Comparison of ENCODE assay signal across 10 cellular contexts in genomic region chr19:10552596-10553053, GRCh38. TPM values are rescaled to one million over a fixed set of nuclear protein-coding genes. Genes with fewer than 3 reads are reported as not detected.
A peak's percentile ranks its signal among the peaks of the same experiment; 100 is the strongest.
DNase-seq lines count a peak whose midpoint lies in the region; ATAC-seq and TF ChIP-seq lines count a peak whose summit lies in the region.
"Had no signal": no experiment of that assay in that cellular context is flagged by ENCODE, and none has a peak within 500 bp of the region (broad histone marks: within the 10 kb centered on the region; RNA-seq: fewer than 3 reads in every experiment).

No MANE protein-coding gene starts in this region.

- intact Hi-C loops in aorta (cut with DNase I), result no loop called here

- peak; percentile 62 for DNase-seq in stimulated activated CD4-positive, alpha-beta T cell treated with anti-CD3 and anti-CD28 coated beads, Interleukin-15, amount 100 ng/mL, for 24 hours
- DNase-seq in stimulated activated CD4-positive, alpha-beta T cell treated with anti-CD3 and anti-CD28 coated beads, Interleukin-2, amount 100 ng/mL, for 48 hours, result no peak
- DNase-seq in RWPE1 (ENCODE audit: low spot score) (peak; percentile 73), erythroblast (lab: John Stamatoyannopoulos, UW) (peak; percentile 46 to 53), aorta (no peak), neural progenitor cell (ENCODE audit: low spot score) (no peak), LoVo (ENCODE audit: low spot score) (no peak)
- DNase-seq: NCI-H1092 treated with DMSO at 0.1 percent for 48 hours had no signal

- H3K4me2 ChIP-seq in neural progenitor cell, result no peak overlapping the region

- no peaks in the 10 kb centered on the region for H3K27me3 ChIP-seq in aorta (ENCODE audit: control insufficient read depth in 1 of 2, insufficient read depth in 2 of 2, low read length in 1 of 2)
- H3K27me3 ChIP-seq in neural progenitor cell, result no peaks in the 10 kb centered on the region

- H2AFZ ChIP-seq in neural progenitor cell (replicated peaks), result no peak overlapping the region

- no peak overlapping the region for H3K9ac ChIP-seq in neural progenitor cell

- H3K27ac ChIP-seq in RWPE1, result peak overlapping the region; percentile 96
- H3K27ac ChIP-seq in aorta (ENCODE audit: low read depth in 1 of 2, low read length in 2 of 2), result no peak overlapping the region
- H3K27ac ChIP-seq in neural progenitor cell, result no peak overlapping the region

- WGBS in aorta, 2 donors, result 76 to 81% methylated on average over 11 of the region's 11 CpGs

- POLR2A ChIA-PET in RWPE1 (lab: Yijun Ruan, JAX; ENCODE audit: low non-redundant PET), result interaction anchor here (0.7 to 0.8 kb wide), 2 partner anchors 15 to 36 kb away, joined by 3 to 4 read pairs; no protein-coding TSS in a partner anchor

- peaks cover 16% of the 10 kb centered on the region for H3K36me3 Mint-ChIP-seq in neural progenitor cell

- CTCF ChIA-PET in RWPE1 (lab: Yijun Ruan, JAX), result interaction anchor here (1.4 to 1.6 kb wide), 2 partner anchors 47 to 69 kb away, joined by 9 read pairs; no protein-coding TSS in a partner anchor

- peaks cover 22% of the 10 kb centered on the region for H3F3A ChIP-seq in neural progenitor cell (ENCODE audit: low read depth)

- TF ChIP-seq CTCF in RWPE1 (conservative IDR thresholded peaks at IDR 0.05; ENCODE audit: low read depth) (no peak), neural progenitor cell (IDR thresholded peaks at IDR 0.05) (no peak)

- H3K27me3 Mint-ChIP-seq in neural progenitor cell (ENCODE audit: insufficient read depth, low read depth), result peaks cover 3% of the 10 kb centered on the region

- peak; percentile 53 for ATAC-seq in aorta (ENCODE audit: low FRiP score)
- ATAC-seq in GM19351 (IDR thresholded peaks at IDR 0.05; ENCODE audit: unreplicated experiment), result no peak

- no peak overlapping the region for H3K27ac Mint-ChIP-seq in neural progenitor cell

- no peaks in the 10 kb centered on the region for H3K4me1 Mint-ChIP-seq in neural progenitor cell

- H3K9me3 Mint-ChIP-seq in neural progenitor cell, result no peaks in the 10 kb centered on the region

- H3K4me1 ChIP-seq in aorta (ENCODE audit: control insufficient read depth in 1 of 2, insufficient read depth in 2 of 2, low read length in 2 of 2) (no peaks in the 10 kb centered on the region), neural progenitor cell (no peaks in the 10 kb centered on the region)

- no peaks in the 10 kb centered on the region for H4K20me1 ChIP-seq in neural progenitor cell (ENCODE audit: low read depth)

- H3K79me2 ChIP-seq in neural progenitor cell (ENCODE audit: low read depth), result no peaks in the 10 kb centered on the region

- peak; percentile 39 for TF ChIP-seq POLR2A in erythroblast (IDR thresholded peaks at IDR 0.05; ENCODE audit: low read length)

- H3K36me3 ChIP-seq in aorta (ENCODE audit: control insufficient read depth in 1 of 2, insufficient read depth in 2 of 2, low read length in 1 of 2) (no peaks in the 10 kb centered on the region), neural progenitor cell (no peaks in the 10 kb centered on the region)

- H3K9me3 ChIP-seq in aorta (ENCODE audit: control insufficient read depth, low read length) (no peaks in the 10 kb centered on the region), neural progenitor cell (ENCODE audit: low read depth) (no peaks in the 10 kb centered on the region)

- no peak overlapping the region for H3K4me3 Mint-ChIP-seq in neural progenitor cell

- H3K4me3 ChIP-seq in aorta (ENCODE audit: low read length in 2 of 2), result no peak overlapping the region
- no peak overlapping the region for H3K4me3 ChIP-seq in neural progenitor cell
- H3K4me3 ChIP-seq: lung had no signal

RNA-seq across cellular contexts. Expression of gene ATG4D, which starts 8.9 kb away (rescaled TPM):
- total RNA-seq in aorta, result 10 to 100 TPM; 14.0 to 17.2 TPM
- 10 to 100 TPM; 17.7 to 42.6 TPM for polyA plus RNA-seq in aorta
- total RNA-seq in neural progenitor cell (ENCODE audit: low replicate concordance), result 5.1 and 29.6 TPM in 2 replicates

RNA-seq across cellular contexts. Expression of gene KRI1, which starts 13.2 kb away (rescaled TPM):
- total RNA-seq in aorta, result 10 to 100 TPM; 15.8 to 18.9 TPM
- polyA plus RNA-seq in aorta, result 10 to 100 TPM in 1 of 2 donors, 1 to 10 TPM in 1; 6.4 to 41.0 TPM
- 16.4 and 27.4 TPM in 2 replicates for total RNA-seq in neural progenitor cell (ENCODE audit: low replicate concordance)

RNA-seq across cellular contexts. Expression of gene CDKN2D, which starts 16.2 kb away (rescaled TPM):
- 10 to 100 TPM; 11.8 to 19.2 TPM for total RNA-seq in aorta
- polyA plus RNA-seq in aorta, result 10 to 100 TPM; 17.9 to 23.0 TPM
- total RNA-seq in neural progenitor cell (ENCODE audit: low replicate concordance), result 3.4 and 4.4 TPM in 2 replicates

RNA-seq across cellular contexts. Expression of gene AP1M2, which starts 34.5 kb away (rescaled TPM):
- not detected for total RNA-seq in aorta
- polyA plus RNA-seq in aorta, result 10 to 100 TPM in 1 of 2 donors, under 1 TPM in 1; 0.05 to 15.0 TPM
- 3.6 and 3.9 TPM in 2 replicates for total RNA-seq in neural progenitor cell (ENCODE audit: low replicate concordance)

RNA-seq across cellular contexts. Expression of gene S1PR5, which starts 35.4 kb away (rescaled TPM):
- total RNA-seq in aorta (under 1 TPM; 0.39 to 0.99 TPM), neural progenitor cell (ENCODE audit: low replicate concordance) (0.15 and 1.1 TPM in 2 replicates)
- 1 to 10 TPM; 1.3 to 1.6 TPM for polyA plus RNA-seq in aorta

Comparison
In these comparisons a context has a peak if more than half of its experiments do, and no peak if none do; other contexts are left out.
1. DNase-seq: peak in stimulated activated CD4-positive, alpha-beta T cell treated with anti-CD3 and anti-CD28 coated beads, Interleukin-15, amount 100 ng/mL, for 24 hours (single experiment), RWPE1 (single experiment) and erythroblast (2 of 2); none in stimulated activated CD4-positive, alpha-beta T cell treated with anti-CD3 and anti-CD28 coated beads, Interleukin-2, amount 100 ng/mL, for 48 hours (0 of 2), aorta (0 of 2), neural progenitor cell (single experiment) and LoVo (single experiment).